Comparison of ENCODE assay signal across 11 cellular contexts in genomic region chr14:76782885-76783566, GRCh38. TPM values are rescaled to one million over a fixed set of nuclear protein-coding genes. Genes with fewer than 3 reads are reported as not detected.
A peak's percentile ranks its signal among the peaks of the same experiment; 100 is the strongest.
DNase-seq lines count a peak whose midpoint lies in the region; ATAC-seq lines count a peak whose summit lies in the region.
"Had no signal": no experiment of that assay in that cellular context is flagged by ENCODE, and none has a peak within 500 bp of the region (broad histone marks: within the 10 kb centered on the region; RNA-seq: fewer than 3 reads in every experiment).

No MANE protein-coding gene starts in this region.

- intact Hi-C loops in activated CD4-positive, alpha-beta T cell treated with anti-CD3 and anti-CD28 coated beads for 36 hours (cut with DNase I, micrococcal nuclease): no loop called here
- intact Hi-C loops in left ventricle myocardium superior (cut with micrococcal nuclease): loop anchor here (5.0 kb wide), 1 partner anchor 71 kb away; no protein-coding TSS in a partner anchor

- peaks cover 12 to 25% of the 10 kb centered on the region in 2 donors for H3K36me3 ChIP-seq in stomach smooth muscle (ENCODE audit: control insufficient read depth in 2 of 2, insufficient read depth in 2 of 2, low read length in 2 of 2)

- H3K27me3 ChIP-seq in stomach smooth muscle (ENCODE audit: control insufficient read depth in 1 of 2, insufficient read depth in 2 of 2, low read length in 2 of 2): no peaks in the 10 kb centered on the region

- in situ Hi-C loops in ACHN (cut with HindIII; ENCODE audit: low pct_ligation_motif_present, low pct_unique_long_range_greater_than_20kb, low sequenced_read_pairs): no loop called here

- H3K9ac ChIP-seq in stomach smooth muscle (ENCODE audit: low read length in 2 of 2): no peak overlapping the region

- peaks cover 7% of the 10 kb centered on the region for H3K4me1 ChIP-seq in stomach smooth muscle (ENCODE audit: control insufficient read depth, insufficient read depth, low read length)

- H3K27ac ChIP-seq in stomach smooth muscle (ENCODE audit: low read length): peak overlapping the region; percentile 24
- H3K27ac ChIP-seq: SK-N-MC had no signal

- ATAC-seq in activated CD4-positive, alpha-beta T cell treated with anti-CD3 and anti-CD28 coated beads for 36 hours: peak; percentile 66
- peak; percentile 46 for ATAC-seq in activated CD8-positive, alpha-beta memory T cell treated with anti-CD3 and anti-CD28 coated beads, Interleukin-2, amount 10 ng/mL, durations not matched to agents 7 days and 5 days
- ATAC-seq in left ventricle myocardium superior (peak; percentile 6), GM21619 (IDR thresholded peaks at IDR 0.05; ENCODE audit: unreplicated experiment) (no peak)

- H3K9me3 ChIP-seq in stomach smooth muscle (ENCODE audit: control insufficient read depth in 2 of 2, low read length in 2 of 2): no peaks in the 10 kb centered on the region

- H3K36me3 Mint-ChIP-seq in activated CD4-positive, alpha-beta T cell treated with anti-CD3 and anti-CD28 coated beads for 36 hours (ENCODE audit: low read depth): peaks cover 22% of the 10 kb centered on the region
- peaks cover 2% of the 10 kb centered on the region for H3K36me3 Mint-ChIP-seq in activated CD8-positive, alpha-beta memory T cell treated with anti-CD3 and anti-CD28 coated beads, Interleukin-2, amount 10 ng/mL, durations not matched to agents 7 days and 5 days

- POLR2A ChIA-PET in activated CD4-positive, alpha-beta T cell treated with anti-CD3 and anti-CD28 coated beads for 36 hours (lab: Charles Lee): no interaction called here

- DNase-seq in activated CD4-positive, alpha-beta T cell treated with anti-CD3 and anti-CD28 coated beads for 36 hours: peak; percentile 41
- no peak for DNase-seq in activated CD4-positive, alpha-beta T cell treated with anti-CD3 and anti-CD28 coated beads for 4 hours
- peak; percentile 43 for DNase-seq in activated CD8-positive, alpha-beta memory T cell treated with anti-CD3 and anti-CD28 coated beads, Interleukin-2, amount 10 ng/mL, durations not matched to agents 7 days and 5 days
- DNase-seq in left ventricle myocardium superior (no peak), ACHN (no peak), COLO829 (ENCODE audit: low spot score) (no peak)
- DNase-seq: NCI-H2107 had no signal

- CTCF ChIA-PET in activated CD4-positive, alpha-beta T cell treated with anti-CD3 and anti-CD28 coated beads for 36 hours (lab: Charles Lee): interaction anchor here (0.6 to 8.0 kb wide), 11 partner anchors 13 to 241 kb away, joined by 3 to 88 read pairs (median 4); partner anchors contain the start of gene ANGEL1
- CTCF ChIA-PET in activated CD8-positive, alpha-beta memory T cell treated with anti-CD3 and anti-CD28 coated beads, Interleukin-2, amount 10 ng/mL, durations not matched to agents 7 days and 5 days (lab: Charles Lee): interaction anchor here (0.6 to 5.9 kb wide), 11 partner anchors 10 to 563 kb away, joined by 3 to 83 read pairs (median 5); partner anchors contain the start of genes ANGEL1 and VASH1

- H3K4me3 Mint-ChIP-seq in activated CD4-positive, alpha-beta T cell treated with anti-CD3 and anti-CD28 coated beads for 36 hours: no peak overlapping the region
- H3K4me3 Mint-ChIP-seq in activated CD8-positive, alpha-beta memory T cell treated with anti-CD3 and anti-CD28 coated beads, Interleukin-2, amount 10 ng/mL, durations not matched to agents 7 days and 5 days: no peak overlapping the region

- H3K9me3 Mint-ChIP-seq in activated CD4-positive, alpha-beta T cell treated with anti-CD3 and anti-CD28 coated beads for 36 hours (ENCODE audit: low read depth): no peaks in the 10 kb centered on the region
- H3K9me3 Mint-ChIP-seq in activated CD8-positive, alpha-beta memory T cell treated with anti-CD3 and anti-CD28 coated beads, Interleukin-2, amount 10 ng/mL, durations not matched to agents 7 days and 5 days (ENCODE audit: low read depth): no peaks in the 10 kb centered on the region

- H3K27ac Mint-ChIP-seq in activated CD4-positive, alpha-beta T cell treated with anti-CD3 and anti-CD28 coated beads for 36 hours: peak overlapping the region; percentile 93
- peak overlapping the region; percentile 78 for H3K27ac Mint-ChIP-seq in activated CD8-positive, alpha-beta memory T cell treated with anti-CD3 and anti-CD28 coated beads, Interleukin-2, amount 10 ng/mL, durations not matched to agents 7 days and 5 days

- H3K27me3 Mint-ChIP-seq in activated CD4-positive, alpha-beta T cell treated with anti-CD3 and anti-CD28 coated beads for 36 hours: no peaks in the 10 kb centered on the region
- no peaks in the 10 kb centered on the region for H3K27me3 Mint-ChIP-seq in activated CD8-positive, alpha-beta memory T cell treated with anti-CD3 and anti-CD28 coated beads, Interleukin-2, amount 10 ng/mL, durations not matched to agents 7 days and 5 days

- peaks cover 32% of the 10 kb centered on the region for H3K4me1 Mint-ChIP-seq in activated CD4-positive, alpha-beta T cell treated with anti-CD3 and anti-CD28 coated beads for 36 hours
- peaks cover 42% of the 10 kb centered on the region for H3K4me1 Mint-ChIP-seq in activated CD8-positive, alpha-beta memory T cell treated with anti-CD3 and anti-CD28 coated beads, Interleukin-2, amount 10 ng/mL, durations not matched to agents 7 days and 5 days

- no peak overlapping the region for H3K4me3 ChIP-seq in stomach smooth muscle (ENCODE audit: low read length in 2 of 2)
- H3K4me3 ChIP-seq: SK-N-MC had no signal

RNA-seq across cellular contexts. Expression of gene VASH1, which starts 21.8 kb away (rescaled TPM):
- 1 to 10 TPM; 4.0 to 5.3 TPM for total RNA-seq in activated CD4-positive, alpha-beta T cell treated with anti-CD3 and anti-CD28 coated beads for 36 hours
- 1 to 10 TPM; 3.3 to 8.1 TPM for total RNA-seq in activated CD8-positive, alpha-beta memory T cell treated with anti-CD3 and anti-CD28 coated beads, Interleukin-2, amount 10 ng/mL, durations not matched to agents 7 days and 5 days
- 14.0 TPM for total RNA-seq in left ventricle myocardium superior

RNA-seq across cellular contexts. Expression of gene ANGEL1, which starts 29.7 kb away (rescaled TPM):
- total RNA-seq in activated CD4-positive, alpha-beta T cell treated with anti-CD3 and anti-CD28 coated beads for 36 hours: 10 to 100 TPM; 15.8 to 17.2 TPM
- total RNA-seq in activated CD8-positive, alpha-beta memory T cell treated with anti-CD3 and anti-CD28 coated beads, Interleukin-2, amount 10 ng/mL, durations not matched to agents 7 days and 5 days: 10 to 100 TPM; 12.9 to 14.6 TPM
- 11.2 TPM for total RNA-seq in left ventricle myocardium superior

RNA-seq across cellular contexts. Expression of gene LRRC74A, which starts 43.2 kb away (rescaled TPM):
- total RNA-seq in activated CD4-positive, alpha-beta T cell treated with anti-CD3 and anti-CD28 coated beads for 36 hours: not detected
- not detected for total RNA-seq in activated CD8-positive, alpha-beta memory T cell treated with anti-CD3 and anti-CD28 coated beads, Interleukin-2, amount 10 ng/mL, durations not matched to agents 7 days and 5 days
- total RNA-seq in left ventricle myocardium superior: not detected
- total RNA-seq: H1 had no signal

Comparison
In these comparisons a context has a peak if more than half of its experiments do, and no peak if none do; other contexts are left out.
1. DNase-seq: peak in activated CD4-positive, alpha-beta T cell treated with anti-CD3 and anti-CD28 coated beads for 36 hours (single experiment) and activated CD8-positive, alpha-beta memory T cell treated with anti-CD3 and anti-CD28 coated beads, Interleukin-2, amount 10 ng/mL, durations not matched to agents 7 days and 5 days (single experiment); none in activated CD4-positive, alpha-beta T cell treated with anti-CD3 and anti-CD28 coated beads for 4 hours (0 of 2), left ventricle myocardium superior (single experiment), ACHN (single experiment) and COLO829 (single experiment).